9 cellular contexts compared by ENCODE assay signal in genomic region chr19:15640294-15640903, GRCh38. TPM values are rescaled to one million over a fixed set of nuclear protein-coding genes. Genes with fewer than 3 reads are reported as not detected.
A peak's percentile ranks its signal among the peaks of the same experiment; 100 is the strongest.
DNase-seq lines count a peak whose midpoint lies in the region; ATAC-seq, FAIRE-seq and TF ChIP-seq lines count a peak whose summit lies in the region.
"Had no signal": no experiment of that assay in that cellular context is flagged by ENCODE, and none has a peak within 500 bp of the region (broad histone marks: within the 10 kb centered on the region; RNA-seq: fewer than 3 reads in every experiment).

TSS of gene CYP4F3 (plus strand) at chr19:15640897. CDS start at chr19:15641416, 519 bp downstream.

- peaks cover 3% of the 10 kb centered on the region; the same call in 1 of the 2 replicates for H3K27me3 ChIP-seq in GM23248 (replicated peaks; ENCODE audit: insufficient read depth)

- no peak within 1 kb of the TSS for H3K9ac ChIP-seq in GM23248

- no peak within 1 kb of the TSS for H3K4me3 ChIP-seq in GM23248

- no peaks in the 10 kb centered on the region for H3K36me3 ChIP-seq in GM23248 (ENCODE audit: low read depth)
- H3K36me3 ChIP-seq: WERI-Rb-1 had no signal

- peak; percentile 13 for DNase-seq in GM23248
- DNase-seq in NCI-H69 (lab: John Stamatoyannopoulos, UW): peak; percentile 45
- DNase-seq in posterior cingulate gyrus: peak in 6 of 10 donors; percentile 28 to 92 (median 68)
- DNase-seq in D721Med (ENCODE audit: insufficient read length, low spot score): no peak
- DNase-seq: WERI-Rb-1 had no signal

- H3K79me2 ChIP-seq in GM23248 (ENCODE audit: insufficient read depth): no peaks in the 10 kb centered on the region

- H3K27ac ChIP-seq in GM23248: no peak within 1 kb of the TSS
- H3K27ac ChIP-seq: WERI-Rb-1 had no signal

- in situ Hi-C loops in GM23248 (cut with MboI): loop anchor here (25.0 kb wide), 2 partner anchors 547 to 747 kb away; partner anchors contain the start of genes AP1M1 and FAM32A

- H3K9me2 ChIP-seq in GM23248 (ENCODE audit: insufficient read depth): no peaks in the 10 kb centered on the region

- no peak within 1 kb of the TSS for H2AFZ ChIP-seq in GM23248

- H3K4me1 ChIP-seq in GM23248 (ENCODE audit: insufficient read depth): no peaks in the 10 kb centered on the region

- H3F3A ChIP-seq in GM23248 (ENCODE audit: insufficient read depth): no peaks in the 10 kb centered on the region

- ATAC-seq in esophagus mucosa (peak; percentile 96), GM21529 (IDR thresholded peaks at IDR 0.05; ENCODE audit: unreplicated experiment) (no peak), HG03039 (IDR thresholded peaks at IDR 0.05; ENCODE audit: unreplicated experiment) (no peak), GM19351 (IDR thresholded peaks at IDR 0.05; ENCODE audit: unreplicated experiment) (no peak)

- H3K9me3 ChIP-seq in GM23248 (ENCODE audit: low read depth): no peaks in the 10 kb centered on the region

- H4K20me1 ChIP-seq in GM23248 (ENCODE audit: insufficient read depth): no peaks in the 10 kb centered on the region

- FAIRE-seq in D721Med (lab: Jason Lieb, UNC): no peak

- 42 to 45% methylated on average over 6 of the region's 6 CpGs for WGBS in GM23248 (ENCODE audit: low coverage in 1 of 2, low lambda C conversion rate in 2 of 2, missing lambda C conversion rate in 2 of 2), 2 experiments

- TF ChIP-seq CTCF in D721Med (IDR thresholded peaks at IDR 0.05; ENCODE audit: insufficient read depth, missing control alignments): no peak

- no peak within 1 kb of the TSS for H3K4me2 ChIP-seq in GM23248 (ENCODE audit: unreplicated experiment)

- intact Hi-C loops in posterior cingulate gyrus (cut with DNase I): no loop called here

RNA-seq across cellular contexts. Expression of gene CYP4F3, which starts in this region (rescaled TPM):
- total RNA-seq in GM23248 (2014; rRNA removed; shearing (Covaris generic)): not detected in 2 replicates
- not detected in 2 replicates for polyA plus RNA-seq in GM23248 (2016; fragmentation: Nextera tagmentation; extraction: Ambion mirVana)
- total RNA-seq in esophagus mucosa: 34.8 TPM

Comparison
In these comparisons a context has a peak if more than half of its experiments do, and no peak if none do; other contexts are left out.
1. RNA of gene CYP4F3 (total RNA-seq): 34.8 TPM in esophagus mucosa (single experiment); not detected in GM23248; every median in the first group is over 10 times any median in the second.
2. Peak in DNase-seq in GM23248; RNA of the gene not detected or under 1 TPM.